In genomic region chr9:116288658-116289057, GRCh38 we compare ENCODE assay signal across 12 cellular contexts.
DNase-seq lines count a peak whose midpoint lies in the region; ATAC-seq and TF ChIP-seq lines count a peak whose summit lies in the region.
"Had no signal": no experiment of that assay in that cellular context is flagged by ENCODE, and none has a peak within 500 bp of the region (broad histone marks: within the 10 kb centered on the region; RNA-seq: fewer than 3 reads in every experiment).

No MANE protein-coding gene starts in this region.

- no peaks in the 10 kb centered on the region for H3K4me1 ChIP-seq in PC-9 (replicated peaks; ENCODE audit: insufficient read depth)
- no peaks in the 10 kb centered on the region for H3K4me1 ChIP-seq in right atrium auricular region

- DNase-seq in GM12865 (ENCODE audit: low read depth) (peak; percentile 5), PC-9 (peak; percentile 66 to 69), chondrocyte (ENCODE audit: low spot score) (no peak), renal cortical epithelial cell (ENCODE audit: low read depth) (peak; percentile 95), MV-4-11 (lab: John Stamatoyannopoulos, UW) (no peak), right atrium auricular region (ENCODE audit: low spot score) (no peak)
- DNase-seq: central memory CD4-positive, alpha-beta T cell; NCI-H748 treated with DMSO at 0.1 percent for 48 hours; T-helper 17 cell had no signal

- H3K27me3 ChIP-seq in PC-9 (ENCODE audit: insufficient read depth, low read depth): no peaks in the 10 kb centered on the region
- H3K27me3 ChIP-seq in right atrium auricular region: no peaks in the 10 kb centered on the region

- no peaks in the 10 kb centered on the region for H3K27me3 Mint-ChIP-seq in chondrocyte (ENCODE audit: low read depth)

- H3K9me3 ChIP-seq in PC-9 (ENCODE audit: insufficient read depth, low read depth) (no peaks in the 10 kb centered on the region), right atrium auricular region (no peaks in the 10 kb centered on the region)

- peaks cover 52% of the 10 kb centered on the region for H3K4me1 Mint-ChIP-seq in chondrocyte (ENCODE audit: low read depth)
- H3K4me1 Mint-ChIP-seq: T-helper 17 cell had no signal

- H3K4me3 Mint-ChIP-seq in chondrocyte (ENCODE audit: unreplicated experiment): no peak overlapping the region
- H3K4me3 Mint-ChIP-seq: T-helper 17 cell had no signal

- H2AFZ ChIP-seq in PC-9: no peak overlapping the region

- H3K9me2 ChIP-seq in PC-9 (ENCODE audit: insufficient read depth): no peaks in the 10 kb centered on the region

- POLR2A ChIA-PET in PC-9 (lab: Charles Lee; ENCODE audit: unreplicated experiment): interaction anchor here (0.6 kb wide), 2 partner anchors 28 to 1617 kb away, joined by 5 to 8 read pairs; no protein-coding TSS in a partner anchor

- peaks cover 21% of the 10 kb centered on the region for H3K36me3 Mint-ChIP-seq in chondrocyte (ENCODE audit: low read depth)

- no peak overlapping the region for H3K4me2 ChIP-seq in PC-9

- no peaks in the 10 kb centered on the region for H3F3A ChIP-seq in PC-9 (ENCODE audit: insufficient read depth, low read depth)

- no peaks in the 10 kb centered on the region for H3K79me2 ChIP-seq in PC-9 (ENCODE audit: low read depth)

- intact Hi-C loops in PC-9 (cut with micrococcal nuclease; ENCODE audit: unreplicated experiment): loop anchor here (5.0 to 10.0 kb wide), 3 partner anchors 134 to 406 kb away; partner anchors contain the start of gene PAPPA

- CTCF ChIA-PET in PC-9 (lab: Charles Lee): no interaction called here

- no peak overlapping the region for H3K27ac ChIP-seq in PC-9
- H3K27ac ChIP-seq in right atrium auricular region: no peak overlapping the region

- no peaks in the 10 kb centered on the region for H3K9me3 Mint-ChIP-seq in chondrocyte (ENCODE audit: low read depth)

- H3K4me3 ChIP-seq in GM12865 (ENCODE audit: low read depth, low read length) (no peak overlapping the region), PC-9 (no peak overlapping the region), right atrium auricular region (no peak overlapping the region)
- H3K4me3 ChIP-seq: skin epidermis had no signal

- no peaks in the 10 kb centered on the region for H4K20me1 ChIP-seq in PC-9 (ENCODE audit: insufficient read depth)

- BruUV-seq in PC-9 (replicated peaks; lab: Mats Ljungman, UMichigan): no TSS peak

- H3K27ac Mint-ChIP-seq in chondrocyte (ENCODE audit: unreplicated experiment): peak overlapping the region; percentile 87
- H3K27ac Mint-ChIP-seq: T-helper 17 cell had no signal

- TF ChIP-seq CTCF in GM12865 (IDR thresholded peaks at IDR 0.05; ENCODE audit: insufficient read depth, low read depth, low read length, missing control alignments) (no peak), PC-9 (conservative IDR thresholded peaks at IDR 0.05) (no peak), chondrocyte (IDR thresholded peaks at IDR 0.05) (no peak), right atrium auricular region (IDR thresholded peaks at IDR 0.05) (no peak)

- ATAC-seq in HG02870 (IDR thresholded peaks at IDR 0.05; ENCODE audit: unreplicated experiment) (no peak), GM18502 (IDR thresholded peaks at IDR 0.05; ENCODE audit: poor library complexity, unreplicated experiment) (no peak)
- ATAC-seq: T-helper 17 cell had no signal

- H3K36me3 ChIP-seq in PC-9 (ENCODE audit: low read depth): no peaks in the 10 kb centered on the region
- no peaks in the 10 kb centered on the region for H3K36me3 ChIP-seq in right atrium auricular region

Comparison
In these comparisons a context has a peak if more than half of its experiments do, and no peak if none do; other contexts are left out.
1. DNase-seq: peak in GM12865 (single experiment), PC-9 (2 of 2) and renal cortical epithelial cell (single experiment); none in chondrocyte (single experiment), MV-4-11 (single experiment) and right atrium auricular region (single experiment).